In the genomic region with DNA sequence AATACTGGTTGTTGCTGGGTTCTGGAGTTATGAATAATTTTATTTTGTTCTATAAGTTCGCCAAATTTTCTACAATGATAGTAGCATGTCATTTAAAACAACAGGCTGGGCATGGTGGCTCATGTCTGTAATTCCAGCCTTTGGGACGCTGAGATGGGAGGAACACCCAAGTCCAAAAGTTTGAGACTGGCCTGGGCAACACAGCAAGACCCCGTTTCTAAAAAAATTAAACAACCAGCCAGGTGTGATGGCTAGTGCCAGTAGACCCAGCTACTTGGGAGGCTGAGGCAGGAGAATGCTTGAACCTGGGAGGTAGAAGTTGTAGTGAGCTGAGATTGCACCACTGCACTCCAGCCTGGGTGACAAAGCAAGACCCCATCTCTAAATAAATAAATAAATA, we compare ENCODE assay signal across 7 cellular contexts.
"Had no signal": no experiment of that assay in that cellular context is flagged by ENCODE, and none has a peak within 500 bp of the region (broad histone marks: within the 10 kb centered on the region; RNA-seq: fewer than 3 reads in every experiment).

No MANE protein-coding gene starts in this region.

- H3K4me2 ChIP-seq: KMS-11 had no signal

- H3K27me3 Mint-ChIP-seq: IgD-negative memory B cell had no signal

- H3K27ac Mint-ChIP-seq: IgD-negative memory B cell had no signal

- H3K4me3 Mint-ChIP-seq: IgD-negative memory B cell had no signal

- H3K4me1 Mint-ChIP-seq: IgD-negative memory B cell had no signal

- DNase-seq: IMR-90, KBM-7, KG1 had no signal

- H3K27ac ChIP-seq: HL-60, KMS-11 had no signal

- H3K9ac ChIP-seq: KMS-11 had no signal

- FAIRE-seq: HTR-8/SVneo had no signal
